ENCODE assay signal across 18 cellular contexts in the genomic region with DNA sequence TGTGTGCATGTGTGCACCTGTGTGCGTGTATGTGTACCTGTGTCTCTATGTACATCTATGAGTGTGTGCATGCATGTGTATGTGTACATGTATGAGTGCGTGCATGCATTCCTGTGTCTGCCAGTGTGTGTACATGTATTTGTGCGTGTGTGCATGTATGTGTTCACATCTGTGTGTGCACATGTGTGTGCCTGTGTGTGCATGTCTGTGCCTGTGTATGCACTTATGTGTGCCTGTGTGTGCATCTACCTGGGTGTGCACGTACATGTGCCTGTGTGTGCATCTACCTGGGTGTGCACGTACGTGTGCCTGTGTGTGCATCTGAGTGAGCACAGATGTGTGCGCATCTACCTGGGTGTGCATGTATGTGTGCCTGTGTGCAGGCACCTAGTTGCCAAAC.
"Had no signal": no experiment of that assay in that cellular context is flagged by ENCODE, and none has a peak within 500 bp of the region (broad histone marks: within the 10 kb centered on the region; RNA-seq: fewer than 3 reads in every experiment).

No MANE protein-coding gene starts in this region.

- H3K27ac Mint-ChIP-seq: activated B cell treated with CpG ODN at 0.5 μM for 24 hours; activated CD4-positive, alpha-beta T cell treated with anti-CD3 and anti-CD28 coated beads for 36 hours; activated naive CD8-positive, alpha-beta T cell treated with anti-CD3 and anti-CD28 coated beads for 36 hours; activated T-cell treated with anti-CD3 and anti-CD28 coated beads, Interleukin-2, amount 50 U/mL, for 24 hours; activated T-helper 17 cell treated with anti-CD3 and anti-CD28 coated beads, Interleukin-2, amount 50 U/mL, for 72 hours; natural killer cell treated with Interleukin-12 subunit alpha and Interleukin-12 subunit beta and Interleukin-15 and Interleukin-18, amount 100 ng/mL, for 72 hours; stimulated activated naive B cell treated with anti-CD40 and anti-IgM and Interleukin-4, amounts not matched to agents 10 μg/mL and 1 μg/mL and 100 μg/mL, for 72 hours; T-helper 17 cell had no signal

- H3K4me3 Mint-ChIP-seq: activated B cell treated with CpG ODN at 0.5 μM for 24 hours; activated CD4-positive, alpha-beta T cell treated with anti-CD3 and anti-CD28 coated beads for 36 hours; activated naive CD8-positive, alpha-beta T cell treated with anti-CD3 and anti-CD28 coated beads for 36 hours; activated T-cell treated with anti-CD3 and anti-CD28 coated beads, Interleukin-2, amount 50 U/mL, for 24 hours; activated T-helper 17 cell treated with anti-CD3 and anti-CD28 coated beads, Interleukin-2, amount 50 U/mL, for 72 hours; natural killer cell treated with Interleukin-12 subunit alpha and Interleukin-12 subunit beta and Interleukin-15 and Interleukin-18, amount 100 ng/mL, for 72 hours; stimulated activated naive B cell treated with anti-CD40 and anti-IgM and Interleukin-4, amounts not matched to agents 10 μg/mL and 1 μg/mL and 100 μg/mL, for 72 hours; T-helper 17 cell had no signal

- FAIRE-seq: islet of Langerhans had no signal

- H3K4me1 Mint-ChIP-seq: activated naive CD8-positive, alpha-beta T cell treated with anti-CD3 and anti-CD28 coated beads for 36 hours; T-helper 17 cell had no signal

- DNase-seq: activated CD4-positive, alpha-beta T cell treated with anti-CD3 and anti-CD28 coated beads for 36 hours; activated CD4-positive, alpha-beta T cell treated with anti-CD3 and anti-CD28 coated beads, Interleukin-2, amount 50 U/mL, for 48 hours; activated naive CD4-positive, alpha-beta T cell treated with Interleukin-2 at 50 U/mL for 16 hours; activated naive CD8-positive, alpha-beta T cell treated with anti-CD3 and anti-CD28 coated beads for 36 hours; activated T-cell treated with anti-CD3 and anti-CD28 coated beads, Interleukin-2, amount 50 U/mL, for 24 hours; amygdala; cortex of kidney; heart left ventricle; stimulated activated CD4-positive, alpha-beta T cell treated with anti-CD3 and anti-CD28 coated beads, Interleukin-2, amount 100 ng/mL, for 48 hours; stimulated activated naive B cell treated with anti-CD40 and anti-IgM and Interleukin-4, amounts not matched to agents 10 μg/mL and 1 μg/mL and 100 μg/mL, for 72 hours; T-helper 17 cell had no signal

- H3K27ac ChIP-seq: cardiac muscle cell, epithelial cell of prostate, heart left ventricle, upper lobe of left lung had no signal

- H3K27me3 ChIP-seq: cardiac muscle cell, heart left ventricle, upper lobe of left lung had no signal

- H3K9me3 ChIP-seq: upper lobe of left lung had no signal

- H3K36me3 ChIP-seq: cardiac muscle cell, heart left ventricle, upper lobe of left lung had no signal

- H3K27me3 Mint-ChIP-seq: activated T-helper 17 cell treated with anti-CD3 and anti-CD28 coated beads, Interleukin-2, amount 50 U/mL, for 72 hours; T-helper 17 cell had no signal

- ATAC-seq: activated CD4-positive, alpha-beta T cell treated with anti-CD3 and anti-CD28 coated beads for 36 hours; activated T-helper 17 cell treated with anti-CD3 and anti-CD28 coated beads, Interleukin-2, amount 50 U/mL, for 72 hours; heart left ventricle; stimulated activated naive B cell treated with anti-CD40 and anti-IgM and Interleukin-4, amounts not matched to agents 10 μg/mL and 1 μg/mL and 100 μg/mL, for 72 hours; T-helper 17 cell had no signal

- H3K4me3 ChIP-seq: cardiac muscle cell, heart left ventricle, upper lobe of left lung had no signal
